Comparison of ENCODE assay signal across 25 cellular contexts in the genomic region with DNA sequence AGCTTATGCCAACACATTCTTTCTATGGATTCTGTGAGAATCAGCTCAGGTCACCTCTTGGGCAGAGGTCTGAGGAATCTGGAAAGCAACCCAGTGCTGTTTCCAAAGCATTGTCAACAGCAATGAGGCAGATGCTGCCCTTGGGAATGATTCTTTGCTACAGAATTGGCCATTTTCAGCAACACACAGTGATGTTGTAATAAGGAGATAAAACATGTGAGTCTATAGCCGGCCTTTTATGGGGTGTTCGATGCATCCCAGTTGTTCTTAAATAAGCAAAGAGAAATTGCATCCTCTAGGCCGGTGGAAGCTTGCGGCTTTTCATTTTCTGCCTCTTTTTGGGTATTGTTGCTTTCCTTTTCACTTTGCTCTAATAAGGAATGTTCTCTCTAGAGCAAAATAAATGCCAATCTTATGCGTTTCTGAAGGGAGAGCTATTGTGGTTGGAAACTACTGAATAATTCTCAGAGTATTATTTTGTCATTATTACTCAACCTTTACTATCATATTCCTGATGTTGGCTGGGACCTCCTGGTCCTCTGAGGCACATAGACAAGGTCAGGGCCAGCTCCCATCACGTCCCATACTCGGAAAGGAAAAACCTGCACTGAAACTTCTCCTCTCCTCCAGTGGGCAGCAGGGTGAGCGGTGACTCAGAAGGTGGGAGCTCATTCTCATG.
DNase-seq lines count a peak whose midpoint lies in the region; ATAC-seq and TF ChIP-seq lines count a peak whose summit lies in the region.
"Had no signal": no experiment of that assay in that cellular context is flagged by ENCODE, and none has a peak within 500 bp of the region (broad histone marks: within the 10 kb centered on the region; RNA-seq: fewer than 3 reads in every experiment).

No MANE protein-coding gene starts in this region.

- no peak overlapping the region for H3K4me3 Mint-ChIP-seq in progenitor cell of endocrine pancreas (ENCODE audit: low read depth)
- H3K4me3 Mint-ChIP-seq in activated CD4-positive, alpha-beta T cell treated with anti-CD3 and anti-CD28 coated beads, Interleukin-2, amount 10 ng/mL, durations not matched to agents 24 days and 14 days, result no peak overlapping the region
- H3K4me3 Mint-ChIP-seq: CD4-positive, alpha-beta memory T cell; GM23338; H9 had no signal

- H3K9ac ChIP-seq in adipocyte (ENCODE audit: low read length), result peak overlapping the region; percentile 1

- intact Hi-C loops in Right ventricle myocardium superior (cut with DNase I) (no loop called here), left ventricle myocardium inferior (cut with micrococcal nuclease) (no loop called here)
- intact Hi-C loops in activated CD4-positive, alpha-beta T cell treated with anti-CD3 and anti-CD28 coated beads, Interleukin-2, amount 10 ng/mL, durations not matched to agents 24 days and 14 days (cut with micrococcal nuclease), result no loop called here

- ATAC-seq in Right ventricle myocardium superior (ENCODE audit: poor library complexity) (peak; percentile 59), GM18861 (IDR thresholded peaks at IDR 0.05; ENCODE audit: unreplicated experiment) (no peak)
- ATAC-seq: GM23338, PC-3 had no signal

- no peak overlapping the region for H3K4me3 ChIP-seq in left ventricle myocardium inferior
- H3K4me3 ChIP-seq in adipocyte (ENCODE audit: low read length), result no peak overlapping the region
- no peak overlapping the region for H3K4me3 ChIP-seq in fibroblast of mammary gland (ENCODE audit: control insufficient read depth, low read depth, low read length)
- H3K4me3 ChIP-seq: GM23338, MG63, SJSA1 had no signal

- H3K4me1 ChIP-seq in left ventricle myocardium inferior, result no peaks in the 10 kb centered on the region
- H3K4me1 ChIP-seq in adipocyte (ENCODE audit: control insufficient read depth, insufficient read depth, low read length), result peaks cover 12% of the 10 kb centered on the region
- H3K4me1 ChIP-seq: SJSA1 had no signal

- DNase-seq in Right ventricle myocardium superior (no peak), left ventricle myocardium inferior (no peak), adipocyte (ENCODE audit: low read depth) (no peak), fibroblast of mammary gland (ENCODE audit: low read depth) (peak; percentile 33), stromal cell of bone marrow (ENCODE audit: low read depth) (peak; percentile 80), progenitor cell of endocrine pancreas (ENCODE audit: low spot score, unreplicated experiment) (no peak)
- DNase-seq in activated CD4-positive, alpha-beta T cell treated with anti-CD3 and anti-CD28 coated beads, Interleukin-2, amount 10 ng/mL, durations not matched to agents 24 days and 14 days, result no peak
- DNase-seq: 8988T; ACHN; C1 segment of cervical spinal cord; CD4-positive, alpha-beta memory T cell; COR-L47; DMS53; H9; IMR-90; KG1; MG63; NCI-H2029; NCI-H446; NCI-H524 treated with DMSO at 0.1 percent for 48 hours; NCI-H774; PC-3 had no signal

- H3K9me3 ChIP-seq in left ventricle myocardium inferior (replicated peaks) (peaks cover 13% of the 10 kb centered on the region), adipocyte (ENCODE audit: control insufficient read depth, low read length) (peaks cover 12% of the 10 kb centered on the region)
- H3K9me3 ChIP-seq: MG63, SJSA1 had no signal

- peaks cover 5% of the 10 kb centered on the region for H3K9me3 Mint-ChIP-seq in progenitor cell of endocrine pancreas (ENCODE audit: low read depth)
- H3K9me3 Mint-ChIP-seq in activated CD4-positive, alpha-beta T cell treated with anti-CD3 and anti-CD28 coated beads, Interleukin-2, amount 10 ng/mL, durations not matched to agents 24 days and 14 days, result no peaks in the 10 kb centered on the region

- H3K36me3 ChIP-seq in left ventricle myocardium inferior (no peaks in the 10 kb centered on the region), adipocyte (ENCODE audit: control insufficient read depth, insufficient read depth, low read length, severe bottlenecking) (no peaks in the 10 kb centered on the region)
- H3K36me3 ChIP-seq: MG63, SJSA1 had no signal

- H3K27ac ChIP-seq in left ventricle myocardium inferior (replicated peaks), result no peak overlapping the region
- H3K27ac ChIP-seq: SJSA1 had no signal

- no peak for TF ChIP-seq CTCF in left ventricle myocardium inferior (IDR thresholded peaks at IDR 0.05; ENCODE audit: borderline replicate concordance)
- no peak for TF ChIP-seq CTCF in fibroblast of mammary gland (conservative IDR thresholded peaks at IDR 0.05; ENCODE audit: control insufficient read depth, insufficient read depth, low read depth, low read length)
- no peak for TF ChIP-seq CTCF in progenitor cell of endocrine pancreas (IDR thresholded peaks at IDR 0.05; ENCODE audit: unreplicated experiment)

- peaks cover 4% of the 10 kb centered on the region for H3K27me3 Mint-ChIP-seq in progenitor cell of endocrine pancreas
- H3K27me3 Mint-ChIP-seq in activated CD4-positive, alpha-beta T cell treated with anti-CD3 and anti-CD28 coated beads, Interleukin-2, amount 10 ng/mL, durations not matched to agents 24 days and 14 days, result no peaks in the 10 kb centered on the region

- no peaks in the 10 kb centered on the region for H3K36me3 Mint-ChIP-seq in progenitor cell of endocrine pancreas (ENCODE audit: insufficient read depth)
- no peaks in the 10 kb centered on the region for H3K36me3 Mint-ChIP-seq in activated CD4-positive, alpha-beta T cell treated with anti-CD3 and anti-CD28 coated beads, Interleukin-2, amount 10 ng/mL, durations not matched to agents 24 days and 14 days (ENCODE audit: low read depth)

- H3K27ac Mint-ChIP-seq in progenitor cell of endocrine pancreas, result no peak overlapping the region
- no peak overlapping the region for H3K27ac Mint-ChIP-seq in activated CD4-positive, alpha-beta T cell treated with anti-CD3 and anti-CD28 coated beads, Interleukin-2, amount 10 ng/mL, durations not matched to agents 24 days and 14 days
- H3K27ac Mint-ChIP-seq: CD4-positive, alpha-beta memory T cell; GM23338; H9 had no signal

- no peaks in the 10 kb centered on the region for H3K27me3 ChIP-seq in left ventricle myocardium inferior (ENCODE audit: low read depth)
- peaks cover 11% of the 10 kb centered on the region for H3K27me3 ChIP-seq in adipocyte (replicated peaks; ENCODE audit: control insufficient read depth, insufficient read depth, low read length)
- H3K27me3 ChIP-seq: MG63 had no signal

- no peaks in the 10 kb centered on the region for H3K4me1 Mint-ChIP-seq in progenitor cell of endocrine pancreas (ENCODE audit: low read depth)
- no peaks in the 10 kb centered on the region for H3K4me1 Mint-ChIP-seq in activated CD4-positive, alpha-beta T cell treated with anti-CD3 and anti-CD28 coated beads, Interleukin-2, amount 10 ng/mL, durations not matched to agents 24 days and 14 days
- H3K4me1 Mint-ChIP-seq: CD4-positive, alpha-beta memory T cell; GM23338; H9 had no signal

Comparison
In these comparisons a context has a peak if more than half of its experiments do, and no peak if none do; other contexts are left out.
1. DNase-seq: peak in fibroblast of mammary gland (single experiment) and stromal cell of bone marrow (single experiment); none in Right ventricle myocardium superior (single experiment), left ventricle myocardium inferior (single experiment), adipocyte (single experiment), progenitor cell of endocrine pancreas (single experiment) and activated CD4-positive, alpha-beta T cell treated with anti-CD3 and anti-CD28 coated beads, Interleukin-2, amount 10 ng/mL, durations not matched to agents 24 days and 14 days (single experiment).